ENCODE assay signal across 8 cellular contexts in the genomic region with DNA sequence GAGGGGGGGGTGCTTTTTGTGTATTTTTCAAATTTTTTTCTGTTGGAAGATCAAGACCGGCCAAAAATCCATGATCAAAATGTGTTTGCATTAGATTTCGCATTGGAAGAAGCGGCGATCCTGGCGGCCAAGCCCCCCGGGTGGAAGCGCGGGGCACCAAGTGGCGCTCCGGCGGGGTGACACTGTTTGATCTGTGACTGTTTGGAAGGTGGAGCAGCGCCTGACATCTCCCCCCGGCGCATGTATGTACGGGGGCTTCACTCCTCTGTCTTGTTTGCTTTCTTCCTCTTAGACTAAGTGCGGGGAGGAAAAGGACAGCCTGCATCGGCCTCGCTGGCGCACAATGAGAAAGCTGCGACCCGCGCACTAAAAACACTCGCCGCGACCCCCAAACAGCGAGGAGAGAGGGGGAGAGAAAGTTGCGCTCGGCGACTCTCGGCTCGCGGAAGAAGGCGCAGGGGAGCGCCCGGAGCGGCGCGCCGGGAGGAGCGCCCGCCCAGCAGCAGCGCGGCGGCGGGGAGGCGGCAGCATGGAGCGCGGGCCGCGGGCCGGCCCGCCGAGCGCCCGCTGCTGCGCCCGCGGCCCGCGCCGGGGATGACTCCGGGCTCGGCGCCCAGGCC. TPM values are rescaled to one million over a fixed set of nuclear protein-coding genes. Genes with fewer than 3 reads are reported as not detected.
DNase-seq lines count a peak whose midpoint lies in the region; ATAC-seq and TF ChIP-seq lines count a peak whose summit lies in the region.

No MANE protein-coding gene starts in this region.

- H3K9me3 ChIP-seq in RWPE2 (ENCODE audit: severe bottlenecking) (no peaks in the 10 kb centered on the region), mesodermal cell (ENCODE audit: control insufficient read depth, low read length) (no peaks in the 10 kb centered on the region), vagina (no peaks in the 10 kb centered on the region)

- TF ChIP-seq POLR2A in GM19099 (IDR thresholded peaks at IDR 0.05; ENCODE audit: extremely low read depth, insufficient read length, low read depth) = peak; percentile 17
- no peak for TF ChIP-seq POLR2A in vagina (IDR thresholded peaks at IDR 0.05)

- intact Hi-C loops in vagina (cut with DNase I) = loop anchor here (5.0 kb wide), 1 partner anchor 41 kb away; no protein-coding TSS in a partner anchor

- in situ Hi-C loops in ACHN (cut with HindIII; ENCODE audit: low pct_ligation_motif_present, low pct_unique_long_range_greater_than_20kb, low sequenced_read_pairs) = no loop called here

- H3K4me1 ChIP-seq in RWPE2 (ENCODE audit: insufficient read depth, poor library complexity, severe bottlenecking) = peaks cover 31% of the 10 kb centered on the region
- H3K4me1 ChIP-seq in mesodermal cell (ENCODE audit: control insufficient read depth, insufficient read depth, low read length, poor library complexity, severe bottlenecking) = peaks cover 3% of the 10 kb centered on the region
- H3K4me1 ChIP-seq in vagina = peaks cover 61% of the 10 kb centered on the region

- 0 to 1% methylated on average over 53 to 55 of the region's 64 CpGs for WGBS in mesodermal cell (ENCODE audit: insufficient coverage in 2 of 2), 2 experiments

- H3K27me3 ChIP-seq in RWPE2 (ENCODE audit: insufficient read depth, poor library complexity, severe bottlenecking) (no peaks in the 10 kb centered on the region), vagina (no peaks in the 10 kb centered on the region)

- H3K4me3 ChIP-seq in RWPE2 (ENCODE audit: severe bottlenecking) (peak overlapping the region; percentile 96), mesodermal cell (ENCODE audit: extremely low read depth, insufficient read depth, low read length, poor library complexity, severe bottlenecking) (peak overlapping the region; percentile 80), vagina (peak overlapping the region; percentile 74 to 82)

- ATAC-seq in RWPE2 (ENCODE audit: low read depth) = no peak
- ATAC-seq in GM21423 (IDR thresholded peaks at IDR 0.05; ENCODE audit: unreplicated experiment) = no peak

- TF ChIP-seq CTCF in RWPE2 (IDR thresholded peaks at IDR 0.05; ENCODE audit: poor library complexity, severe bottlenecking) (no peak), vagina (IDR thresholded peaks at IDR 0.05) (no peak)

- peak; percentile 11 for DNase-seq in ACHN
- no peak for DNase-seq in RWPE2 (ENCODE audit: low spot score)
- peak in 5 of 61 donors; percentile 45 to 79 (median 48) for DNase-seq in caudate nucleus (lab: John Stamatoyannopoulos, UW)
- peak in 1 of 2 donors; percentile 84 for DNase-seq in vagina (ENCODE audit: extremely low spot score in 2 of 2)
- no peak for DNase-seq in SKM-1 (lab: John Stamatoyannopoulos, UW; ENCODE audit: unreplicated experiment)

- H3K36me3 ChIP-seq in RWPE2 (ENCODE audit: low read depth) (no peaks in the 10 kb centered on the region), mesodermal cell (ENCODE audit: control insufficient read depth, insufficient read depth, low read length) (no peaks in the 10 kb centered on the region), vagina (no peaks in the 10 kb centered on the region)

- H3K27ac ChIP-seq in RWPE2 (ENCODE audit: poor library complexity, severe bottlenecking) (peak overlapping the region; percentile 96), caudate nucleus (ENCODE audit: low read depth, low read length) (peak overlapping the region; percentile 90), mesodermal cell (ENCODE audit: low read depth, low read length, severe bottlenecking) (no peak overlapping the region), vagina (peak overlapping the region; percentile 96)

RNA-seq across cellular contexts. Expression of a gene that starts 0.5 kb away (rescaled TPM):
- 12.1 TPM for polyA plus RNA-seq in mesodermal cell (2013, experiment 1 of 2)
- 11.8 TPM for polyA plus RNA-seq in mesodermal cell (2013, experiment 2 of 2)
- total RNA-seq in vagina = 23.3 TPM

RNA-seq across cellular contexts. Expression of a gene that starts 2.2 kb away (rescaled TPM):
- 20.0 TPM for polyA plus RNA-seq in mesodermal cell (2013, experiment 1 of 2)
- 16.5 TPM for polyA plus RNA-seq in mesodermal cell (2013, experiment 2 of 2)
- 16.0 TPM for total RNA-seq in vagina
